In genomic region chr7:140623995-140624902, GRCh38 we compare ENCODE assay signal across 13 cellular contexts. TPM values are rescaled to one million over a fixed set of nuclear protein-coding genes. Genes with fewer than 3 reads are reported as not detected.
DNase-seq lines count a peak whose midpoint lies in the region; TF ChIP-seq lines count a peak whose summit lies in the region.
"Had no signal": no experiment of that assay in that cellular context is flagged by ENCODE, and none has a peak within 500 bp of the region (broad histone marks: within the 10 kb centered on the region; RNA-seq: fewer than 3 reads in every experiment).

No MANE protein-coding gene starts in this region.

- H3K4me1 Mint-ChIP-seq in glutamatergic neuron (ENCODE audit: low read depth, unreplicated experiment) (peaks cover 22% of the 10 kb centered on the region), osteocyte (ENCODE audit: unreplicated experiment) (peaks cover 83% of the 10 kb centered on the region)
- H3K4me1 Mint-ChIP-seq: activated CD4-positive, alpha-beta T cell treated with anti-CD3 and anti-CD28 coated beads for 36 hours; activated naive CD4-positive, alpha-beta T cell treated with anti-CD3 and anti-CD28 coated beads, Interleukin-2, amount 50 U/mL, for 24 hours had no signal

- POLR2A ChIA-PET in SK-N-SH (lab: Yijun Ruan, JAX): no interaction called here

- H3K4me2 ChIP-seq in SK-N-SH: no peak overlapping the region

- no peaks in the 10 kb centered on the region for H3K36me3 ChIP-seq in SK-N-SH (replicated peaks in 1 of 2; ENCODE audit: control insufficient read depth in 1 of 2, insufficient read depth in 2 of 2, low read length in 1 of 2)

- TF ChIP-seq CTCF in glutamatergic neuron (IDR thresholded peaks at IDR 0.05; ENCODE audit: partially characterized antibody, unreplicated experiment): no peak
- no peak for TF ChIP-seq CTCF in osteocyte (IDR thresholded peaks at IDR 0.05)
- no peak for TF ChIP-seq CTCF in SK-N-SH (IDR thresholded peaks at IDR 0.05)

- no peaks in the 10 kb centered on the region for H3K27me3 ChIP-seq in SK-N-SH (ENCODE audit: insufficient read depth)

- no peak overlapping the region for H3K27ac ChIP-seq in SK-N-SH (ENCODE audit: low read depth in 2 of 2, low read length in 1 of 2)
- H3K27ac ChIP-seq: C4-2B had no signal

- no peaks in the 10 kb centered on the region for H4K20me1 ChIP-seq in SK-N-SH (ENCODE audit: insufficient read depth)

- no peak overlapping the region for H3K9ac ChIP-seq in SK-N-SH

- H3K4me1 ChIP-seq in SK-N-SH (ENCODE audit: control insufficient read depth in 1 of 2, insufficient read depth in 2 of 2, low read depth in 1 of 2, low read length in 1 of 2): peaks cover 4 to 15% of the 10 kb centered on the region in 2 experiments; a peak in 2 of 4 replicates

- TF ChIP-seq EP300 in SK-N-SH (IDR thresholded peaks at IDR 0.05; ENCODE audit: borderline replicate concordance in 1 of 2, low read depth in 1 of 2, low read length in 1 of 2): no peak

- no peaks in the 10 kb centered on the region for H3K9me3 ChIP-seq in SK-N-SH

- H3K9me3 Mint-ChIP-seq in glutamatergic neuron (ENCODE audit: unreplicated experiment) (peaks cover 5% of the 10 kb centered on the region), osteocyte (ENCODE audit: unreplicated experiment) (no peaks in the 10 kb centered on the region)
- H3K9me3 Mint-ChIP-seq: activated naive CD4-positive, alpha-beta T cell treated with anti-CD3 and anti-CD28 coated beads, Interleukin-2, amount 50 U/mL, for 24 hours had no signal

- H3K27me3 Mint-ChIP-seq in glutamatergic neuron (ENCODE audit: unreplicated experiment) (peaks cover 1% of the 10 kb centered on the region), osteocyte (ENCODE audit: unreplicated experiment) (no peaks in the 10 kb centered on the region)
- H3K27me3 Mint-ChIP-seq: activated naive CD4-positive, alpha-beta T cell treated with anti-CD3 and anti-CD28 coated beads, Interleukin-2, amount 50 U/mL, for 24 hours had no signal

- DNase-seq in EH (ENCODE audit: low read depth): peak; percentile 80
- DNase-seq in NCI-H345 (lab: John Stamatoyannopoulos, UW): peak; percentile 30
- peak; percentile 41 for DNase-seq in glutamatergic neuron
- DNase-seq in osteocyte (ENCODE audit: extremely low spot score, unreplicated experiment): no peak
- no peak for DNase-seq in SHP77 treated with DMSO at 0.1 percent for 48 hours (lab: John Stamatoyannopoulos, UW)
- no peak for DNase-seq in activated CD4-positive, alpha-beta T cell treated with anti-CD3 and anti-CD28 coated beads, Interleukin-2, amount 50 U/mL, for 4 hours
- DNase-seq in SK-N-SH: no peak
- DNase-seq in cerebellar cortex (ENCODE audit: low spot score): no peak
- DNase-seq: activated CD4-positive, alpha-beta T cell treated with anti-CD3 and anti-CD28 coated beads for 36 hours; NCI-H1048; RPMI8226 had no signal

- no peaks in the 10 kb centered on the region for H3K36me3 Mint-ChIP-seq in glutamatergic neuron (ENCODE audit: unreplicated experiment)
- peaks cover 3% of the 10 kb centered on the region for H3K36me3 Mint-ChIP-seq in osteocyte (ENCODE audit: unreplicated experiment)
- H3K36me3 Mint-ChIP-seq: activated naive CD4-positive, alpha-beta T cell treated with anti-CD3 and anti-CD28 coated beads, Interleukin-2, amount 50 U/mL, for 24 hours had no signal

- peak overlapping the region; percentile 97 for H3K27ac Mint-ChIP-seq in glutamatergic neuron (ENCODE audit: unreplicated experiment)
- peak overlapping the region; percentile 99 for H3K27ac Mint-ChIP-seq in osteocyte (ENCODE audit: unreplicated experiment)
- H3K27ac Mint-ChIP-seq: activated CD4-positive, alpha-beta T cell treated with anti-CD3 and anti-CD28 coated beads for 36 hours; activated naive CD4-positive, alpha-beta T cell treated with anti-CD3 and anti-CD28 coated beads, Interleukin-2, amount 50 U/mL, for 24 hours had no signal

- H2AFZ ChIP-seq in SK-N-SH (ENCODE audit: low read depth): no peak overlapping the region

- H3K79me2 ChIP-seq in SK-N-SH (ENCODE audit: insufficient read depth): no peaks in the 10 kb centered on the region

- CTCF ChIA-PET in SK-N-SH (lab: Yijun Ruan, JAX): interaction anchor here (1.1 to 2.6 kb wide), 2 partner anchors 29 to 106 kb away, joined by 5 to 11 read pairs; no protein-coding TSS in a partner anchor

- no peaks in the 10 kb centered on the region for H3K9me2 ChIP-seq in SK-N-SH

- WGBS in SK-N-SH (ENCODE audit: low lambda C conversion rate): 88% methylated on average over 10 of the region's 10 CpGs

- H3K4me3 ChIP-seq in SK-N-SH (ENCODE audit: low read depth in 2 of 2, low read length in 1 of 2): no peak overlapping the region

- peaks cover 7% of the 10 kb centered on the region for H3F3A ChIP-seq in SK-N-SH (replicated peaks; ENCODE audit: insufficient read depth)

- no peak for TF ChIP-seq RAD21 in SK-N-SH (IDR thresholded peaks at IDR 0.05; ENCODE audit: low read length)

- H3K4me3 Mint-ChIP-seq in glutamatergic neuron (ENCODE audit: unreplicated experiment) (peak overlapping the region; percentile 86), osteocyte (ENCODE audit: unreplicated experiment) (peak overlapping the region; percentile 43)
- H3K4me3 Mint-ChIP-seq: activated CD4-positive, alpha-beta T cell treated with anti-CD3 and anti-CD28 coated beads for 36 hours; activated naive CD4-positive, alpha-beta T cell treated with anti-CD3 and anti-CD28 coated beads, Interleukin-2, amount 50 U/mL, for 24 hours had no signal

TF ChIP-seq in SK-N-SH, 30 proteins besides CTCF, POLR2A, EP300 and RAD21:
- TF ChIP-seq NRF1 (IDR thresholded peaks at IDR 0.05; ENCODE audit: low read depth, low read length) (no peak), MAX (IDR thresholded peaks at IDR 0.05; ENCODE audit: low read depth) (no peak), FOXM1 (IDR thresholded peaks at IDR 0.05; ENCODE audit: low read depth) (no peak), JUND (IDR thresholded peaks at IDR 0.05) (no peak), GABPA (IDR thresholded peaks at IDR 0.05; ENCODE audit: low read depth) (no peak), GATA2 (CRISPR knock-in tag; IDR thresholded peaks at IDR 0.05) (no peak), USF2 (IDR thresholded peaks at IDR 0.05; ENCODE audit: borderline replicate concordance, low read depth, low read length) (no peak), TAF1 (IDR thresholded peaks at IDR 0.05; ENCODE audit: borderline replicate concordance, low read depth, low read length) (no peak), IRF3 (IDR thresholded peaks at IDR 0.05; ENCODE audit: low read depth, low read length) (no peak), PBX3 (IDR thresholded peaks at IDR 0.05) (no peak), POLR2AphosphoS5 (IDR thresholded peaks at IDR 0.05; ENCODE audit: low read depth, low read length) (no peak), CHD2 (IDR thresholded peaks at IDR 0.05; ENCODE audit: low read length, partially characterized antibody) (no peak), TEAD4 (IDR thresholded peaks at IDR 0.05; ENCODE audit: borderline replicate concordance, insufficient read depth) (no peak), SIN3A (IDR thresholded peaks at IDR 0.05; ENCODE audit: borderline replicate concordance, low read depth, low read length) (no peak), YY1 (IDR thresholded peaks at IDR 0.05; ENCODE audit: low read depth) (no peak), MXI1 (IDR thresholded peaks at IDR 0.05; ENCODE audit: low read depth, low read length) (no peak), RFX5 (IDR thresholded peaks at IDR 0.05; ENCODE audit: low read length) (no peak)
TF ChIP-seq in SK-N-SH: peak in this region for 0.

RNA-seq across cellular contexts. Expression of gene DENND2A, which starts 16.4 kb away (rescaled TPM):
- 64.7 TPM for total RNA-seq in glutamatergic neuron (ENCODE audit: unreplicated experiment)
- 53.3 and 56.6 TPM in 2 replicates for total RNA-seq in osteocyte
- 2.1 and 3.5 TPM in 2 replicates for polyA plus RNA-seq in SK-N-SH (2012; rRNA removed)
- 1.5 and 2.8 TPM in 2 replicates for polyA plus RNA-seq in SK-N-SH (2012; cell fraction: cytosol; rRNA removed)
- 3.5 and 4.4 TPM in 2 replicates for polyA plus RNA-seq in SK-N-SH (2012; cell fraction: nucleus; rRNA removed)
- total RNA-seq: activated CD4-positive, alpha-beta T cell treated with anti-CD3 and anti-CD28 coated beads for 36 hours had no signal

RNA-seq across cellular contexts. Expression of gene ADCK2, which starts 48.5 kb away (rescaled TPM):
- 9.1 TPM for total RNA-seq in glutamatergic neuron (ENCODE audit: unreplicated experiment)
- 25.7 and 26.1 TPM in 2 replicates for total RNA-seq in osteocyte
- polyA plus RNA-seq in SK-N-SH (2012; rRNA removed): 17.7 and 19.0 TPM in 2 replicates
- polyA plus RNA-seq in SK-N-SH (2012; cell fraction: cytosol; rRNA removed): 11.9 and 15.3 TPM in 2 replicates
- polyA plus RNA-seq in SK-N-SH (2012; cell fraction: nucleus; rRNA removed): 9.5 and 11.5 TPM in 2 replicates

Comparison
In these comparisons a context has a peak if more than half of its experiments do, and no peak if none do; other contexts are left out.
1. DNase-seq: peak in EH (single experiment), NCI-H345 (single experiment) and glutamatergic neuron (single experiment); none in osteocyte (single experiment), SHP77 treated with DMSO at 0.1 percent for 48 hours (single experiment), activated CD4-positive, alpha-beta T cell treated with anti-CD3 and anti-CD28 coated beads, Interleukin-2, amount 50 U/mL, for 4 hours (0 of 2), SK-N-SH (single experiment) and cerebellar cortex (single experiment).